18 cellular contexts compared by ENCODE assay signal in the genomic region with DNA sequence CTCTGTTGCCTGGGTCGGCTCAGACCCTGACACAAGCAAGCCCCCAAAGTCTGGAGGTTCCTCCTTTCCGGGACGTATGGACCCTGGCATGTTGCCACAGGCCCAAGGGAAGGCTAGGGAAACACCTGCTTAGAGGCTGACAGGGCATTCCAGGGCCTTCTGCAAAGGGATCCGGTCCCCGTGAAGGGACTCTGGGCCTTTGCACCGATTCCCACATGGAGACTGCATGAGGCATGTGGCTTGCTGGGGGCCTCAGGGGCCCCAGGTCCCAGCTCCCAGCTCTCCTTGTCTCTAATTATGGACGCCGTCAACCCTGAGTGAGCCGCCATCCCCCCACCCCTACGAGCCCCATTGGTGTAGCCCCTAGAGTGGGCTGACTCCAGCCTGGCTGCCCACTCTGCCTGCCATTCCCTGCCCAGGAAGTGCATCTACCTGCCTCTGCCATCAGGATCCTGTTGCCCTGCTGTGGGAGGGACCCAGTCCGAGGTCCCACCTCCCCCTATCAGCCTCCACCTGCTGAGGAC. TPM values are rescaled to one million over a fixed set of nuclear protein-coding genes. Genes with fewer than 3 reads are reported as not detected.
A peak's percentile ranks its signal among the peaks of the same experiment; 100 is the strongest.
DNase-seq lines count a peak whose midpoint lies in the region; ATAC-seq, FAIRE-seq and TF ChIP-seq lines count a peak whose summit lies in the region.
"Had no signal": no experiment of that assay in that cellular context is flagged by ENCODE, and none has a peak within 500 bp of the region (broad histone marks: within the 10 kb centered on the region; RNA-seq: fewer than 3 reads in every experiment).

No MANE protein-coding gene starts in this region.

- H3K4me1 Mint-ChIP-seq in activated CD8-positive, alpha-beta memory T cell treated with anti-CD3 and anti-CD28 coated beads, Interleukin-2, amount 10 ng/mL, durations not matched to agents 7 days and 5 days, result peaks cover 9% of the 10 kb centered on the region
- peaks cover 20 to 29% of the 10 kb centered on the region in 2 donors for H3K4me1 Mint-ChIP-seq in stimulated activated naive B cell treated with anti-CD40 and anti-IgM and Interleukin-4, amounts not matched to agents 10 μg/mL and 1 μg/mL and 100 μg/mL, for 72 hours
- H3K4me1 Mint-ChIP-seq in nephron progenitor cell, result peaks cover 17% of the 10 kb centered on the region
- peaks cover 9% of the 10 kb centered on the region for H3K4me1 Mint-ChIP-seq in endodermal cell

- H3K27ac Mint-ChIP-seq in activated CD8-positive, alpha-beta memory T cell treated with anti-CD3 and anti-CD28 coated beads, Interleukin-2, amount 10 ng/mL, durations not matched to agents 7 days and 5 days, result no peak overlapping the region
- H3K27ac Mint-ChIP-seq in stimulated activated naive B cell treated with anti-CD40 and anti-IgM and Interleukin-4, amounts not matched to agents 10 μg/mL and 1 μg/mL and 100 μg/mL, for 72 hours, result peak overlapping the region; percentile 37
- H3K27ac Mint-ChIP-seq in nephron progenitor cell (no peak overlapping the region), endodermal cell (no peak overlapping the region)

- DNase-seq in DMS 273 (lab: John Stamatoyannopoulos, UW; ENCODE audit: unreplicated experiment) (peak; percentile 21), DMS 273 treated with DMSO at 0.1 percent for 48 hours (lab: John Stamatoyannopoulos, UW) (no peak), kidney (peak; percentile 53), nephron progenitor cell (no peak), endodermal cell (no peak), mucosa of gallbladder (ENCODE audit: low spot score) (no peak)
- peak; percentile 30 for DNase-seq in activated CD8-positive, alpha-beta memory T cell treated with anti-CD3 and anti-CD28 coated beads, Interleukin-2, amount 10 ng/mL, durations not matched to agents 7 days and 5 days
- DNase-seq in stimulated activated naive B cell treated with anti-CD40 and anti-IgM and Interleukin-4, amounts not matched to agents 10 μg/mL and 1 μg/mL and 100 μg/mL, for 72 hours, result no peak
- DNase-seq: KG1, NCI-H1092, NCI-H1694, NCI-H2107, NCI-H226, NCI-H526, OCI-M1, RPMI8226 had no signal

- H3K4me1 ChIP-seq in kidney (ENCODE audit: control insufficient read depth in 1 of 2, insufficient read depth in 1 of 2, low read depth in 1 of 2, low read length in 2 of 2) (peaks cover 2 to 5% of the 10 kb centered on the region in 2 donors), endodermal cell (ENCODE audit: control insufficient read depth, insufficient read depth, low read length) (no peaks in the 10 kb centered on the region)

- H3K27me3 Mint-ChIP-seq in activated CD8-positive, alpha-beta memory T cell treated with anti-CD3 and anti-CD28 coated beads, Interleukin-2, amount 10 ng/mL, durations not matched to agents 7 days and 5 days, result peaks cover 46% of the 10 kb centered on the region
- H3K27me3 Mint-ChIP-seq in stimulated activated naive B cell treated with anti-CD40 and anti-IgM and Interleukin-4, amounts not matched to agents 10 μg/mL and 1 μg/mL and 100 μg/mL, for 72 hours, result peaks cover 21 to 33% of the 10 kb centered on the region in 2 donors
- H3K27me3 Mint-ChIP-seq in nephron progenitor cell (ENCODE audit: low read depth, poor library complexity) (peaks cover 33% of the 10 kb centered on the region), endodermal cell (ENCODE audit: insufficient read depth) (peaks cover 15% of the 10 kb centered on the region)

- H3K27ac ChIP-seq in kidney (ENCODE audit: low read depth in 2 of 2, low read length in 2 of 2), result no peak overlapping the region
- H3K27ac ChIP-seq in endodermal cell (ENCODE audit: low read depth, low read length), result no peak overlapping the region
- H3K27ac ChIP-seq: 22Rv1 had no signal

- H3K9me3 Mint-ChIP-seq in activated CD8-positive, alpha-beta memory T cell treated with anti-CD3 and anti-CD28 coated beads, Interleukin-2, amount 10 ng/mL, durations not matched to agents 7 days and 5 days (ENCODE audit: low read depth), result no peaks in the 10 kb centered on the region
- H3K9me3 Mint-ChIP-seq in stimulated activated naive B cell treated with anti-CD40 and anti-IgM and Interleukin-4, amounts not matched to agents 10 μg/mL and 1 μg/mL and 100 μg/mL, for 72 hours, result no peaks in the 10 kb centered on the region
- H3K9me3 Mint-ChIP-seq in nephron progenitor cell (no peaks in the 10 kb centered on the region), endodermal cell (no peaks in the 10 kb centered on the region)

- no peak overlapping the region for H3K4me3 ChIP-seq in kidney (ENCODE audit: low read length in 2 of 2)
- H3K4me3 ChIP-seq in endodermal cell (ENCODE audit: low read length), result no peak overlapping the region

- H3K36me3 ChIP-seq in kidney (ENCODE audit: control insufficient read depth in 1 of 2, insufficient read depth in 2 of 2, low read length in 2 of 2), result no peaks in the 10 kb centered on the region
- H3K36me3 ChIP-seq in endodermal cell (ENCODE audit: control insufficient read depth, insufficient read depth, low read length), result no peaks in the 10 kb centered on the region

- H3K36me3 Mint-ChIP-seq in activated CD8-positive, alpha-beta memory T cell treated with anti-CD3 and anti-CD28 coated beads, Interleukin-2, amount 10 ng/mL, durations not matched to agents 7 days and 5 days, result no peaks in the 10 kb centered on the region
- no peaks in the 10 kb centered on the region for H3K36me3 Mint-ChIP-seq in stimulated activated naive B cell treated with anti-CD40 and anti-IgM and Interleukin-4, amounts not matched to agents 10 μg/mL and 1 μg/mL and 100 μg/mL, for 72 hours
- no peaks in the 10 kb centered on the region for H3K36me3 Mint-ChIP-seq in nephron progenitor cell (ENCODE audit: low read depth)
- H3K36me3 Mint-ChIP-seq in endodermal cell (ENCODE audit: low read depth), result no peaks in the 10 kb centered on the region

- intact Hi-C loops in kidney (cut with DNase I), result no loop called here

- no peak for TF ChIP-seq CTCF in kidney (IDR thresholded peaks at IDR 0.05; ENCODE audit: borderline replicate concordance, extremely low read depth, insufficient read depth)
- TF ChIP-seq CTCF in nephron progenitor cell (IDR thresholded peaks at IDR 0.05), result no peak
- TF ChIP-seq CTCF in endodermal cell (conservative IDR thresholded peaks at IDR 0.05), result no peak

- no peak for ATAC-seq in activated CD8-positive, alpha-beta memory T cell treated with anti-CD3 and anti-CD28 coated beads, Interleukin-2, amount 10 ng/mL, durations not matched to agents 7 days and 5 days
- ATAC-seq in stimulated activated naive B cell treated with anti-CD40 and anti-IgM and Interleukin-4, amounts not matched to agents 10 μg/mL and 1 μg/mL and 100 μg/mL, for 72 hours (replicated peaks), result no peak

- H3K9me3 ChIP-seq in kidney (ENCODE audit: control insufficient read depth in 1 of 2, low read length in 2 of 2), result no peaks in the 10 kb centered on the region
- H3K9me3 ChIP-seq in endodermal cell (ENCODE audit: control insufficient read depth, low read length), result no peaks in the 10 kb centered on the region

- peaks cover 12% of the 10 kb centered on the region for H3K27me3 ChIP-seq in endodermal cell (ENCODE audit: control insufficient read depth, insufficient read depth, low read length, poor library complexity, severe bottlenecking)

- H3K4me3 Mint-ChIP-seq in activated CD8-positive, alpha-beta memory T cell treated with anti-CD3 and anti-CD28 coated beads, Interleukin-2, amount 10 ng/mL, durations not matched to agents 7 days and 5 days, result no peak overlapping the region
- no peak overlapping the region for H3K4me3 Mint-ChIP-seq in stimulated activated naive B cell treated with anti-CD40 and anti-IgM and Interleukin-4, amounts not matched to agents 10 μg/mL and 1 μg/mL and 100 μg/mL, for 72 hours
- H3K4me3 Mint-ChIP-seq in nephron progenitor cell (no peak overlapping the region), endodermal cell (no peak overlapping the region)

- H3K9ac ChIP-seq in kidney (ENCODE audit: low read length in 2 of 2) (no peak overlapping the region), endodermal cell (ENCODE audit: extremely low read depth, low read length, poor library complexity, severe bottlenecking) (no peak overlapping the region)

- CTCF ChIA-PET in activated CD8-positive, alpha-beta memory T cell treated with anti-CD3 and anti-CD28 coated beads, Interleukin-2, amount 10 ng/mL, durations not matched to agents 7 days and 5 days (lab: Charles Lee), result no interaction called here

- no peak for FAIRE-seq in kidney (lab: Jason Lieb, UNC)
- FAIRE-seq: H54 had no signal

- 92 to 98% methylated on average over 6 to 11 of the region's 11 CpGs for WGBS in endodermal cell (ENCODE audit: insufficient coverage in 1 of 2, insufficient read length in 1 of 2), 2 experiments

RNA-seq across cellular contexts. Expression of gene RGS12, which starts 4.2 kb away (rescaled TPM):
- total RNA-seq in activated CD8-positive, alpha-beta memory T cell treated with anti-CD3 and anti-CD28 coated beads, Interleukin-2, amount 10 ng/mL, durations not matched to agents 7 days and 5 days, result 1 to 10 TPM; 2.1 to 5.0 TPM
- total RNA-seq in kidney (35.5 TPM), endodermal cell (10 to 100 TPM; 45.2 to 48.6 TPM), mucosa of gallbladder (47.1 TPM)
- polyA plus RNA-seq in kidney (ENCODE audit: insufficient read depth, low read depth, low replicate concordance), result 18.0 TPM
- 47.0 TPM for polyA plus RNA-seq in endodermal cell (2013, experiment 1 of 2)
- polyA plus RNA-seq in endodermal cell (2013, experiment 2 of 2), result 44.0 TPM

RNA-seq across cellular contexts. Expression of gene MSANTD1, which starts 39.7 kb away (rescaled TPM):
- under 1 TPM; 0.73 to 0.82 TPM for total RNA-seq in activated CD8-positive, alpha-beta memory T cell treated with anti-CD3 and anti-CD28 coated beads, Interleukin-2, amount 10 ng/mL, durations not matched to agents 7 days and 5 days
- total RNA-seq in kidney, result 0.91 TPM
- not detected for polyA plus RNA-seq in kidney (ENCODE audit: insufficient read depth, low read depth, low replicate concordance)
- total RNA-seq in endodermal cell, result 1 to 10 TPM in 1 of 2 donors, under 1 TPM in 1; 1.00 to 2.5 TPM
- 0.32 TPM for polyA plus RNA-seq in endodermal cell (2013, experiment 1 of 2)
- 0.41 TPM for polyA plus RNA-seq in endodermal cell (2013, experiment 2 of 2)
- 1.2 TPM for total RNA-seq in mucosa of gallbladder

Comparison
In these comparisons a context has a peak if more than half of its experiments do, and no peak if none do; other contexts are left out.
1. DNase-seq: peak in DMS 273 (single experiment), activated CD8-positive, alpha-beta memory T cell treated with anti-CD3 and anti-CD28 coated beads, Interleukin-2, amount 10 ng/mL, durations not matched to agents 7 days and 5 days (single experiment) and kidney (single experiment); none in DMS 273 treated with DMSO at 0.1 percent for 48 hours (single experiment), stimulated activated naive B cell treated with anti-CD40 and anti-IgM and Interleukin-4, amounts not matched to agents 10 μg/mL and 1 μg/mL and 100 μg/mL, for 72 hours (single experiment), nephron progenitor cell (single experiment), endodermal cell (single experiment) and mucosa of gallbladder (single experiment).